ENCODE assay signal across 15 cellular contexts in genomic region chr19:11136400-11137101, GRCh38. TPM values are rescaled to one million over a fixed set of nuclear protein-coding genes. Genes with fewer than 3 reads are reported as not detected.
DNase-seq lines count a peak whose midpoint lies in the region; TF ChIP-seq lines count a peak whose summit lies in the region.
"Had no signal": no experiment of that assay in that cellular context is flagged by ENCODE, and none has a peak within 500 bp of the region (broad histone marks: within the 10 kb centered on the region; RNA-seq: fewer than 3 reads in every experiment).

No MANE protein-coding gene starts in this region.

- H3K4me3 ChIP-seq in spleen = no peak overlapping the region

- TF ChIP-seq POLR2A in spleen (IDR thresholded peaks at IDR 0.05) = no peak

- H3K27ac ChIP-seq in epithelial cell of prostate = peak overlapping the region; percentile 1
- peak overlapping the region in 6 of 8 donors; percentile 45 to 95 (median 78) for H3K27ac ChIP-seq in spleen
- H3K27ac ChIP-seq: foreskin keratinocyte had no signal

- POLR2A ChIA-PET in GM10248 (lab: Yijun Ruan, JAX) = no interaction called here

- H3K4me1 ChIP-seq in spleen = peaks cover 13 to 51% (median 34%) of the 10 kb centered on the region in 6 donors

- 63 to 75% (median 69%) methylated on average over 14 of the region's 14 CpGs for WGBS in spleen, 5 donors

- intact Hi-C loops in spleen (cut with DNase I; ENCODE audit: low total_unique reads) = loop anchor here (5.0 kb wide), 1 partner anchor 71 kb away; no protein-coding TSS in a partner anchor

- CTCF ChIA-PET in GM10248 (lab: Yijun Ruan, JAX) = interaction anchor here (1.0 to 6.4 kb wide), 6 partner anchors 8 to 104 kb away, joined by 4 to 42 read pairs (median 4); no protein-coding TSS in a partner anchor

- H3K27me3 ChIP-seq in spleen (replicated peaks in 1 of 7) = peaks cover 0 to 33% (median 0%) of the 10 kb centered on the region in 7 donors
- H3K27me3 ChIP-seq: foreskin keratinocyte had no signal

- DNase-seq in GM10248 (ENCODE audit: extremely low spot score) (peak; percentile 14), RPMI7951 (ENCODE audit: low read depth) (peak; percentile 22), epithelial cell of prostate (ENCODE audit: low read depth, low spot score) (no peak), spleen (no peak), SIG-M5 treated with dmso at 0.1 percent for 504 hours (lab: John Stamatoyannopoulos, UW; ENCODE audit: unreplicated experiment) (no peak), NCI-H345 treated with DMSO at 0.1 percent for 48 hours (lab: John Stamatoyannopoulos, UW; ENCODE audit: unreplicated experiment) (no peak)
- DNase-seq in stimulated activated CD4-positive, alpha-beta T cell treated with anti-CD3 and anti-CD28 coated beads, Interleukin-2, amount 100 ng/mL, for 24 hours = no peak
- DNase-seq: activated CD8-positive, alpha-beta T cell treated with anti-CD3 and anti-CD28 coated beads for 36 hours; CD4-positive, alpha-beta memory T cell; dermis blood vessel endothelial cell; foreskin keratinocyte; OCI-M1; stimulated activated CD4-positive, alpha-beta T cell treated with anti-CD3 and anti-CD28 coated beads, Interleukin-15, amount 100 ng/mL, for 24 hours; T-helper 9 cell had no signal

- no peak for TF ChIP-seq CTCF in GM10248 (IDR thresholded peaks at IDR 0.05; ENCODE audit: control extremely low read depth, extremely low read depth, low read depth, missing control alignments)
- TF ChIP-seq CTCF in spleen (IDR thresholded peaks at IDR 0.05 in 8 of 11, conservative IDR thresholded peaks at IDR 0.05 in 3 of 11) = no peak

- H3K9me3 ChIP-seq in spleen = no peaks in the 10 kb centered on the region
- H3K9me3 ChIP-seq: neutrophil had no signal

- H3K36me3 ChIP-seq in spleen = peaks cover 0 to 32% (median 9%) of the 10 kb centered on the region in 6 donors
- H3K36me3 ChIP-seq: neutrophil had no signal

RNA-seq across cellular contexts. Expression of gene SPC24, which starts 19.0 kb away (rescaled TPM):
- total RNA-seq in RPMI7951 (2014; rRNA removed; shearing (Covaris generic)) = 57.7 and 85.1 TPM in 2 replicates
- 1 to 10 TPM; 2.0 to 9.7 (median 3.6) TPM for total RNA-seq in spleen
- polyA plus RNA-seq in spleen = 1 to 10 TPM; 1.7 to 4.4 (median 3.9) TPM

RNA-seq across cellular contexts. Expression of gene LDLR, which starts 47.3 kb away (rescaled TPM):
- total RNA-seq in RPMI7951 (2014; rRNA removed; shearing (Covaris generic)) = 44.0 and 46.7 TPM in 2 replicates
- total RNA-seq in spleen = 100 to 1,000 TPM in 1 of 7 donors, 10 to 100 TPM in 6; 17.9 to 117 (median 49.0) TPM
- polyA plus RNA-seq in spleen = 10 to 100 TPM in 1 of 3 donors, 1 to 10 TPM in 2; 7.0 to 15.7 (median 7.8) TPM

Comparison
In these comparisons a context has a peak if more than half of its experiments do, and no peak if none do; other contexts are left out.
1. DNase-seq: peak in GM10248 (single experiment) and RPMI7951 (single experiment); none in epithelial cell of prostate (single experiment), spleen (single experiment), stimulated activated CD4-positive, alpha-beta T cell treated with anti-CD3 and anti-CD28 coated beads, Interleukin-2, amount 100 ng/mL, for 24 hours (0 of 2), SIG-M5 treated with dmso at 0.1 percent for 504 hours (single experiment) and NCI-H345 treated with DMSO at 0.1 percent for 48 hours (single experiment).